In genomic region chr3:34268032-34268760, GRCh38 we compare ENCODE assay signal across 23 cellular contexts.
A peak's percentile ranks its signal among the peaks of the same experiment; 100 is the strongest.
DNase-seq lines count a peak whose midpoint lies in the region; ATAC-seq and TF ChIP-seq lines count a peak whose summit lies in the region.
"Had no signal": no experiment of that assay in that cellular context is flagged by ENCODE, and none has a peak within 500 bp of the region (broad histone marks: within the 10 kb centered on the region; RNA-seq: fewer than 3 reads in every experiment).

No MANE protein-coding gene starts in this region.

- H3K4me1 ChIP-seq in BLaER1 treated with 17β-estradiol and CSF1 and Interleukin-3, amounts not matched to agents 10 nM and 100 nM: peaks cover 31 to 37% (median 33%) of the 10 kb centered on the region in 10 experiments
- H3K4me1 ChIP-seq in upper lobe of right lung: no peaks in the 10 kb centered on the region
- H3K4me1 ChIP-seq: foreskin keratinocyte, tibial nerve had no signal

- no peaks in the 10 kb centered on the region for H3K27me3 ChIP-seq in BLaER1 treated with 17β-estradiol and CSF1 and Interleukin-3, amounts not matched to agents 10 nM and 100 nM
- no peaks in the 10 kb centered on the region for H3K27me3 ChIP-seq in upper lobe of right lung
- no peaks in the 10 kb centered on the region for H3K27me3 ChIP-seq in dorsolateral prefrontal cortex
- H3K27me3 ChIP-seq: foreskin keratinocyte, tibial nerve had no signal

- H3K9ac ChIP-seq in BLaER1 treated with 17β-estradiol and CSF1 and Interleukin-3, amounts not matched to agents 10 nM and 100 nM: no peak overlapping the region
- H3K9ac ChIP-seq in SK-N-MC (ENCODE audit: insufficient read length): peak overlapping the region; percentile 37

- intact Hi-C loops in upper lobe of right lung (cut with DNase I): no loop called here
- intact Hi-C loops in dorsolateral prefrontal cortex (cut with DNase I): no loop called here

- no peak for DNase-seq in SK-N-MC (ENCODE audit: low read depth, low spot score)
- DNase-seq in epithelial cell of esophagus (ENCODE audit: low read depth): peak; percentile 24
- DNase-seq in myocyte (ENCODE audit: low read depth): peak; percentile 44
- DNase-seq in upper lobe of right lung: no peak
- DNase-seq in HuH-7 (ENCODE audit: low spot score): no peak
- no peak for DNase-seq in dorsolateral prefrontal cortex
- DNase-seq: activated CD4-positive, CD25-positive, alpha-beta regulatory T cell; activated CD8-positive, alpha-beta T cell treated with anti-CD3 and anti-CD28 coated beads, Interleukin-2, amount 10 ng/mL, durations not matched to agents 7 days and 5 days; activated naive CD4-positive, alpha-beta T cell treated with anti-CD3 and anti-CD28 coated beads, Interleukin-2, amount 50 U/mL, for 16 hours; activated T-cell treated with anti-CD3 and anti-CD28 coated beads, Interleukin-2, amount 50 U/mL, for 72 hours; CD4-positive, alpha-beta T cell; foreskin keratinocyte; GF-D8; HFFc6; kidney; naive thymus-derived CD4-positive, alpha-beta T cell; NK-92 treated with Interleukin-12 subunit alpha and Interleukin-12 subunit beta, amount 100 ng/mL, for 24 hours; posterior cingulate gyrus; stimulated activated naive CD8-positive, alpha-beta T cell treated with anti-CD3 and anti-CD28 coated beads, Interleukin-15, Interleukin-2, amounts not matched to agents 100 U/mL and 50 U/mL, for 24 hours had no signal

- H3K36me3 ChIP-seq in BLaER1 treated with 17β-estradiol and CSF1 and Interleukin-3, amounts not matched to agents 10 nM and 100 nM: no peaks in the 10 kb centered on the region
- H3K36me3 ChIP-seq in SK-N-MC (ENCODE audit: insufficient read depth, low read length) (peaks cover 2% of the 10 kb centered on the region; the same call in 1 of the 2 replicates), upper lobe of right lung (no peaks in the 10 kb centered on the region)
- H3K36me3 ChIP-seq: tibial nerve had no signal

- no peak for TF ChIP-seq CTCF in epithelial cell of esophagus (IDR thresholded peaks at IDR 0.05; ENCODE audit: insufficient read depth, low read depth, low read length, missing control alignments)
- TF ChIP-seq CTCF in upper lobe of right lung (IDR thresholded peaks at IDR 0.05): no peak
- no peak for TF ChIP-seq CTCF in dorsolateral prefrontal cortex (IDR thresholded peaks at IDR 0.05 in 54 of 56, conservative IDR thresholded peaks at IDR 0.05 in 2 of 56; ENCODE audit: low read depth in 1 of 56, partially characterized antibody in 56 of 56)

- H3K27ac ChIP-seq in BLaER1 treated with 17β-estradiol and CSF1 and Interleukin-3, amounts not matched to agents 10 nM and 100 nM: no peak overlapping the region
- H3K27ac ChIP-seq in SK-N-MC (peak overlapping the region; percentile 77), upper lobe of right lung (no peak overlapping the region), dorsolateral prefrontal cortex (peak overlapping the region in 29 of 59 donors; percentile 1 to 67 (median 38))
- H3K27ac ChIP-seq: coronary artery, foreskin keratinocyte, tibial nerve had no signal

- no peaks in the 10 kb centered on the region for H4K20me1 ChIP-seq in BLaER1 treated with 17β-estradiol and CSF1 and Interleukin-3, amounts not matched to agents 10 nM and 100 nM

- H3K4me3 ChIP-seq in BLaER1 treated with 17β-estradiol and CSF1 and Interleukin-3, amounts not matched to agents 10 nM and 100 nM: no peak overlapping the region
- H3K4me3 ChIP-seq in SK-N-MC: no peak overlapping the region
- H3K4me3 ChIP-seq in epithelial cell of esophagus (ENCODE audit: low read length): no peak overlapping the region
- H3K4me3 ChIP-seq in upper lobe of right lung: no peak overlapping the region
- H3K4me3 ChIP-seq in dorsolateral prefrontal cortex: no peak overlapping the region
- H3K4me3 ChIP-seq: coronary artery, tibial nerve had no signal

- no peak for ATAC-seq in upper lobe of right lung
- ATAC-seq in HG03095 (IDR thresholded peaks at IDR 0.05; ENCODE audit: unreplicated experiment): no peak
- ATAC-seq: activated CD8-positive, alpha-beta T cell treated with anti-CD3 and anti-CD28 coated beads, Interleukin-2, amount 10 ng/mL, durations not matched to agents 7 days and 5 days; activated T-cell treated with anti-CD3 and anti-CD28 coated beads, Interleukin-2, amount 50 U/mL, for 72 hours; foreskin keratinocyte; naive thymus-derived CD4-positive, alpha-beta T cell; stimulated activated naive CD8-positive, alpha-beta T cell treated with anti-CD3 and anti-CD28 coated beads, Interleukin-15, Interleukin-2, amounts not matched to agents 100 U/mL and 50 U/mL, for 24 hours had no signal

- peaks cover 0 to 8% (median 0%) of the 10 kb centered on the region in 11 experiments; a peak in 5 of 22 replicates for H3K9me3 ChIP-seq in BLaER1 treated with 17β-estradiol and CSF1 and Interleukin-3, amounts not matched to agents 10 nM and 100 nM (replicated peaks in 1 of 11)
- no peaks in the 10 kb centered on the region for H3K9me3 ChIP-seq in SK-N-MC (ENCODE audit: low read depth, low read length)
- H3K9me3 ChIP-seq in upper lobe of right lung: no peaks in the 10 kb centered on the region

- peak overlapping the region; percentile 4 to 56 (median 48); a peak in 17 of 22 replicates for H3K4me2 ChIP-seq in BLaER1 treated with 17β-estradiol and CSF1 and Interleukin-3, amounts not matched to agents 10 nM and 100 nM

Comparison
In these comparisons a context has a peak if more than half of its experiments do, and no peak if none do; other contexts are left out.
1. DNase-seq: peak in epithelial cell of esophagus (single experiment) and myocyte (single experiment); none in SK-N-MC (single experiment), upper lobe of right lung (single experiment), HuH-7 (single experiment) and dorsolateral prefrontal cortex (0 of 10).